27 cellular contexts compared by ENCODE assay signal in the genomic region with DNA sequence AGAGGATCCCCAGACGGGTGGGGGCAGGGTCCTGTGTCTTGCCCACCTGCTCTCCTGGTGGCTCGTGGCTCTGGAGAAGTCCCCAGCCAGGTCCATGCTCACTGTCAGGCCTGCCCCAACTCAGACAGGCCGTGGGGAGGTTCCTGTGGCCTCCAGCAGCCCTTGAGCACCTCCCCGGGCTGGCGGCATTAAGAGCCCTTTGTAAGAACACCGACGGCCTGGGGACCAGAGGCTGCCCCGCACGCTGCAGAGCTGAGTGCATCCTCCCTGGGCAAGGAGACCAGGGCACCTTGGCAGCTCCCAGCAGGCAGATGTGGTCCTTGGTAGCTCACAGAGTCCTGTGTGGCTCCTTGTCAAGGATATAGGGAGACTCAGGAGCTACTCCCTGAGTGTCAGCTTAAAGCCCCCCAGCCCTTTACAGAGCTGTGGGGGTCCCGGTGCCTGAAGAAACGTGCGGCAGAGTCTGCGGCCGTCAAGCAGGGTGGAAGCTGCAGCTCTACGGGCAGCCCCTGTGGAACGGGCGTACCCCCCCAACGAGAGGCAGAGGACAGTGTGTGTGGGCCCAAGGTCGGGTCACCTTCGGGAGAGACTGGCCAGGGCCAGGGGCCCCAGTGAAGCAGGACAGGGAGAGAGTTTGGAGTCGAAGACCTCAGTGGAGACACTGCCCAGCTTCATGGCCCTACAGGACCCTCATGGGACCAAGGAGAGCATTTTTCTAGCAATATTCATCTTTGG.
DNase-seq lines count a peak whose midpoint lies in the region; ATAC-seq and TF ChIP-seq lines count a peak whose summit lies in the region.
"Had no signal": no experiment of that assay in that cellular context is flagged by ENCODE, and none has a peak within 500 bp of the region (broad histone marks: within the 10 kb centered on the region; RNA-seq: fewer than 3 reads in every experiment).

No MANE protein-coding gene starts in this region.

- H2AFZ ChIP-seq in neural progenitor cell (replicated peaks) = no peak overlapping the region

- H3K79me2 ChIP-seq in neural progenitor cell (ENCODE audit: low read depth) = no peaks in the 10 kb centered on the region

- H3K4me1 Mint-ChIP-seq in brain (peaks cover 68% of the 10 kb centered on the region), neural progenitor cell (peaks cover 57% of the 10 kb centered on the region), type B pancreatic cell (ENCODE audit: unreplicated experiment) (peaks cover 47% of the 10 kb centered on the region)
- H3K4me1 Mint-ChIP-seq: activated CD4-positive, alpha-beta T cell treated with anti-CD3 and anti-CD28 coated beads, Interleukin-2, amount 10 ng/mL, durations not matched to agents 24 days and 14 days; activated naive CD4-positive, alpha-beta T cell treated with anti-CD3 and anti-CD28 coated beads, Interleukin-2, amount 10 ng/mL, durations not matched to agents 7 days and 5 days; stimulated activated naive B cell treated with anti-CD40 and anti-IgM and Interleukin-4, amounts not matched to agents 10 μg/mL and 1 μg/mL and 100 μg/mL, for 72 hours had no signal

- H3K9me3 Mint-ChIP-seq in brain (peaks cover 0 to 6% (median 0%) of the 10 kb centered on the region in 5 experiments), neural progenitor cell (no peaks in the 10 kb centered on the region), type B pancreatic cell (no peaks in the 10 kb centered on the region)
- H3K9me3 Mint-ChIP-seq: activated CD4-positive, alpha-beta T cell treated with anti-CD3 and anti-CD28 coated beads, Interleukin-2, amount 10 ng/mL, durations not matched to agents 24 days and 14 days; activated naive CD4-positive, alpha-beta T cell treated with anti-CD3 and anti-CD28 coated beads, Interleukin-2, amount 10 ng/mL, durations not matched to agents 7 days and 5 days; stimulated activated naive B cell treated with anti-CD40 and anti-IgM and Interleukin-4, amounts not matched to agents 10 μg/mL and 1 μg/mL and 100 μg/mL, for 72 hours had no signal

- H3K27ac ChIP-seq in heart right ventricle (peak overlapping the region; percentile 52 to 90 (median 80)), neural progenitor cell (no peak overlapping the region), suprapubic skin (no peak overlapping the region)
- H3K27ac ChIP-seq: RWPE1 had no signal

- no peak overlapping the region for H3K4me2 ChIP-seq in neural progenitor cell

- H3K4me3 ChIP-seq in heart right ventricle (no peak overlapping the region), neural progenitor cell (no peak overlapping the region), suprapubic skin (no peak overlapping the region)
- H3K4me3 ChIP-seq: transverse colon had no signal

- ATAC-seq in heart right ventricle (peak in 6 of 8 donors; percentile 21 to 58 (median 37)), HG03378 (IDR thresholded peaks at IDR 0.05; ENCODE audit: unreplicated experiment) (no peak)
- ATAC-seq: esophagus mucosa; SK-N-SH treated with all-trans-retinoic acid at 6 μM for 48 hours; stimulated activated naive B cell treated with anti-CD40 and anti-IgM and Interleukin-4, amounts not matched to agents 10 μg/mL and 1 μg/mL and 100 μg/mL, for 72 hours had no signal

- 65 to 72% methylated on average over 21 of the region's 21 CpGs for WGBS in heart right ventricle, 2 donors
- 89% methylated on average over 14 of the region's 21 CpGs for WGBS in suprapubic skin

- H3K4me3 Mint-ChIP-seq in brain = no peak overlapping the region
- H3K4me3 Mint-ChIP-seq in neural progenitor cell = no peak overlapping the region
- no peak overlapping the region for H3K4me3 Mint-ChIP-seq in type B pancreatic cell
- H3K4me3 Mint-ChIP-seq: activated CD4-positive, alpha-beta T cell treated with anti-CD3 and anti-CD28 coated beads, Interleukin-2, amount 10 ng/mL, durations not matched to agents 24 days and 14 days; activated naive CD4-positive, alpha-beta T cell treated with anti-CD3 and anti-CD28 coated beads, Interleukin-2, amount 10 ng/mL, durations not matched to agents 7 days and 5 days; stimulated activated naive B cell treated with anti-CD40 and anti-IgM and Interleukin-4, amounts not matched to agents 10 μg/mL and 1 μg/mL and 100 μg/mL, for 72 hours had no signal

- H3K27ac Mint-ChIP-seq in brain = peak overlapping the region in 3 of 5 experiments; percentile 14 to 83 (median 36)
- peak overlapping the region; percentile 85 for H3K27ac Mint-ChIP-seq in neural progenitor cell
- H3K27ac Mint-ChIP-seq in type B pancreatic cell = peak overlapping the region; percentile 70
- H3K27ac Mint-ChIP-seq: activated CD4-positive, alpha-beta T cell treated with anti-CD3 and anti-CD28 coated beads, Interleukin-2, amount 10 ng/mL, durations not matched to agents 24 days and 14 days; activated naive CD4-positive, alpha-beta T cell treated with anti-CD3 and anti-CD28 coated beads, Interleukin-2, amount 10 ng/mL, durations not matched to agents 7 days and 5 days had no signal

- TF ChIP-seq CTCF in brain (conservative IDR thresholded peaks at IDR 0.05) (no peak), heart right ventricle (IDR thresholded peaks at IDR 0.05) (no peak), neural progenitor cell (IDR thresholded peaks at IDR 0.05) (no peak), type B pancreatic cell (conservative IDR thresholded peaks at IDR 0.05) (no peak), suprapubic skin (IDR thresholded peaks at IDR 0.05) (no peak)

- intact Hi-C loops in heart right ventricle (cut with DNase I) = loop anchor here in 1 of 10 donors (10.0 kb wide), 1 partner anchor 113 kb away; no protein-coding TSS in a partner anchor

- TF ChIP-seq EP300 in suprapubic skin (IDR thresholded peaks at IDR 0.05) = no peak

- H3K36me3 Mint-ChIP-seq in brain (peaks cover 2% of the 10 kb centered on the region), neural progenitor cell (peaks cover 3% of the 10 kb centered on the region), type B pancreatic cell (no peaks in the 10 kb centered on the region)
- H3K36me3 Mint-ChIP-seq: activated naive CD4-positive, alpha-beta T cell treated with anti-CD3 and anti-CD28 coated beads, Interleukin-2, amount 10 ng/mL, durations not matched to agents 7 days and 5 days had no signal

- TF ChIP-seq POLR2A in suprapubic skin (IDR thresholded peaks at IDR 0.05) = no peak

- H3K9ac ChIP-seq in neural progenitor cell = no peak overlapping the region

- DNase-seq in heart right ventricle (no peak), neural progenitor cell (ENCODE audit: low spot score) (no peak), type B pancreatic cell (ENCODE audit: extremely low spot score, unreplicated experiment) (no peak), suprapubic skin (ENCODE audit: low spot score in 2 of 2) (no peak), DMS 273 treated with DMSO at 0.1 percent for 48 hours (lab: John Stamatoyannopoulos, UW) (no peak)
- DNase-seq: ACHN; activated CD4-positive, alpha-beta T cell treated with anti-CD3 and anti-CD28 coated beads, Interleukin-2, amount 10 ng/mL, durations not matched to agents 24 days and 14 days; activated naive CD4-positive, alpha-beta T cell treated with anti-CD3 and anti-CD28 coated beads, Interleukin-2, amount 10 ng/mL, durations not matched to agents 7 days and 5 days; amygdala; COR-L47; DND-41; effector memory CD4-positive, alpha-beta T cell; foreskin melanocyte; GOT3; mammary epithelial cell; NCI-H1105 treated with DMSO at 0.1 percent for 48 hours; NCI-H2227 treated with DMSO at 0.1 percent for 48 hours; NCI-H748 treated with DMSO at 0.1 percent for 48 hours; nucleus accumbens; stimulated activated CD4-positive, alpha-beta T cell treated with anti-CD3 and anti-CD28 coated beads, Interleukin-4, amount 100 ng/mL, for 1 hour; stimulated activated naive B cell treated with anti-CD40 and anti-IgM and Interleukin-4, amounts not matched to agents 10 μg/mL and 1 μg/mL and 100 μg/mL, for 72 hours; transverse colon had no signal

- H3K4me1 ChIP-seq in heart right ventricle (peaks cover 19 to 57% (median 31%) of the 10 kb centered on the region in 9 donors), neural progenitor cell (peaks cover 16% of the 10 kb centered on the region), suprapubic skin (peaks cover 12% of the 10 kb centered on the region)

- H3K36me3 ChIP-seq in heart right ventricle = no peaks in the 10 kb centered on the region
- no peaks in the 10 kb centered on the region for H3K36me3 ChIP-seq in neural progenitor cell
- no peaks in the 10 kb centered on the region for H3K36me3 ChIP-seq in suprapubic skin
- H3K36me3 ChIP-seq: transverse colon had no signal

- H3K27me3 Mint-ChIP-seq in brain (peaks cover 8% of the 10 kb centered on the region), neural progenitor cell (ENCODE audit: insufficient read depth, low read depth) (peaks cover 6% of the 10 kb centered on the region), type B pancreatic cell (peaks cover 32% of the 10 kb centered on the region)

- no peaks in the 10 kb centered on the region for H3F3A ChIP-seq in neural progenitor cell (ENCODE audit: low read depth)

- H3K9me3 ChIP-seq in heart right ventricle = peaks cover 0 to 2% (median 0%) of the 10 kb centered on the region in 11 donors
- no peaks in the 10 kb centered on the region for H3K9me3 ChIP-seq in neural progenitor cell (ENCODE audit: low read depth)
- no peaks in the 10 kb centered on the region for H3K9me3 ChIP-seq in suprapubic skin
- H3K9me3 ChIP-seq: transverse colon had no signal

- H3K27me3 ChIP-seq in heart right ventricle = peaks cover 0 to 24% (median 0%) of the 10 kb centered on the region in 7 donors
- no peaks in the 10 kb centered on the region for H3K27me3 ChIP-seq in neural progenitor cell
- H3K27me3 ChIP-seq in suprapubic skin = peaks cover 37% of the 10 kb centered on the region
- H3K27me3 ChIP-seq: transverse colon had no signal

- no peaks in the 10 kb centered on the region for H4K20me1 ChIP-seq in neural progenitor cell (ENCODE audit: low read depth)

Comparison
In these comparisons a context has a peak if more than half of its experiments do, and no peak if none do; other contexts are left out.
1. H3K27ac ChIP-seq: peak in heart right ventricle (10 of 10); none in neural progenitor cell (single experiment) and suprapubic skin (single experiment).
2. Peak in every context shown above with its lines, with median percentiles within 50 percentile points of each other: H3K27ac Mint-ChIP-seq.